ENCODE assay signal across 9 cellular contexts in genomic region chr15:96360581-96361308, GRCh38. TPM values are rescaled to one million over a fixed set of nuclear protein-coding genes. Genes with fewer than 3 reads are reported as not detected.
DNase-seq lines count a peak whose midpoint lies in the region; FAIRE-seq and TF ChIP-seq lines count a peak whose summit lies in the region.
"Had no signal": no experiment of that assay in that cellular context is flagged by ENCODE, and none has a peak within 500 bp of the region (broad histone marks: within the 10 kb centered on the region; RNA-seq: fewer than 3 reads in every experiment).

No MANE protein-coding gene starts in this region.

- H3K4me3 ChIP-seq in AG09309 (ENCODE audit: control insufficient read depth, low read depth, low read length) (peak overlapping the region; percentile 41), fibroblast of the aortic adventitia (ENCODE audit: low read depth, low read length) (peak overlapping the region; percentile 37)

- DNase-seq in AG09309 (ENCODE audit: low read depth) (no peak), NCI-H82 treated with DMSO at 0.1 percent for 48 hours (lab: John Stamatoyannopoulos, UW; ENCODE audit: unreplicated experiment) (peak; percentile 65), fibroblast of the aortic adventitia (ENCODE audit: low read depth) (no peak), osteocyte (ENCODE audit: extremely low spot score, unreplicated experiment) (no peak), HCEC 1CT (no peak), GM10248 (ENCODE audit: extremely low spot score) (no peak), EL (no peak), HTR-8/SVneo (ENCODE audit: insufficient read length, low spot score) (no peak)
- DNase-seq: NCI-H2107 had no signal

- POLR2A ChIA-PET in GM10248 (lab: Yijun Ruan, JAX): interaction anchor here (0.6 kb wide), 1 partner anchor 140 kb away, joined by 5 read pairs; no protein-coding TSS in a partner anchor

- peaks cover 49% of the 10 kb centered on the region for H3K4me1 Mint-ChIP-seq in osteocyte (ENCODE audit: unreplicated experiment)

- no peaks in the 10 kb centered on the region for H3K9me3 Mint-ChIP-seq in osteocyte (ENCODE audit: unreplicated experiment)

- H3K4me3 Mint-ChIP-seq in osteocyte (ENCODE audit: unreplicated experiment): peak overlapping the region; percentile 75

- peaks cover 13% of the 10 kb centered on the region for H3K36me3 Mint-ChIP-seq in osteocyte (ENCODE audit: unreplicated experiment)

- FAIRE-seq in HTR-8/SVneo (lab: Jason Lieb, UNC): no peak

- H3K27ac Mint-ChIP-seq in osteocyte (ENCODE audit: unreplicated experiment): no peak overlapping the region

- H3K27me3 Mint-ChIP-seq in osteocyte (ENCODE audit: unreplicated experiment): peaks cover 26% of the 10 kb centered on the region

- CTCF ChIA-PET in GM10248 (lab: Yijun Ruan, JAX): interaction anchor here (1.0 to 2.3 kb wide), 2 partner anchors 29 to 33 kb away, joined by 3 to 6 read pairs; no protein-coding TSS in a partner anchor

- TF ChIP-seq CTCF in AG09309 (IDR thresholded peaks at IDR 0.05; ENCODE audit: control insufficient read depth, insufficient read depth, low read depth, low read length, missing control alignments) (no peak), fibroblast of the aortic adventitia (IDR thresholded peaks at IDR 0.05; ENCODE audit: insufficient read depth, low read length) (no peak), osteocyte (IDR thresholded peaks at IDR 0.05) (no peak), GM10248 (IDR thresholded peaks at IDR 0.05; ENCODE audit: control extremely low read depth, extremely low read depth, low read depth, missing control alignments) (no peak)

RNA-seq across cellular contexts. Expression of gene NR2F2, which starts 30.2 kb away (rescaled TPM):
- 15.5 and 20.2 TPM in 2 replicates for total RNA-seq in fibroblast of the aortic adventitia (ENCODE audit: low replicate concordance)
- total RNA-seq in osteocyte: 286 and 292 TPM in 2 replicates

Comparison
In these comparisons a context has a peak if more than half of its experiments do, and no peak if none do; other contexts are left out.
1. RNA of gene NR2F2, which starts 30.2 kb away (total RNA-seq): 286 to 292 TPM in osteocyte; 15.5 to 20.2 TPM in fibroblast of the aortic adventitia; every median in the first group is over 10 times any median in the second.